ENCODE assay signal across 20 cellular contexts in genomic region chr10:11457336-11457735, GRCh38.
"Had no signal": no experiment of that assay in that cellular context is flagged by ENCODE, and none has a peak within 500 bp of the region (broad histone marks: within the 10 kb centered on the region; RNA-seq: fewer than 3 reads in every experiment).

No MANE protein-coding gene starts in this region.

- H3K9me3 ChIP-seq: left ventricle myocardium inferior, lower lobe of right lung, neutrophil, sigmoid colon, suprapubic skin, thyroid gland had no signal

- DNase-seq: dermis blood vessel endothelial cell; foreskin melanocyte; head of caudate nucleus; kidney; left cardiac atrium; left ventricle myocardium inferior; lower lobe of right lung; mesenchymal stem cell; midbrain; sigmoid colon; stimulated activated CD4-positive, alpha-beta T cell treated with anti-CD3 and anti-CD28 coated beads, Interleukin-12 subunit alpha, Interleukin-12 subunit beta, amount 100 ng/mL, for 4 hours; stimulated activated naive CD8-positive, alpha-beta T cell treated with anti-CD3 and anti-CD28 coated beads, Interleukin-15, Interleukin-2, amounts not matched to agents 100 U/mL and 50 U/mL, for 24 hours; thyroid gland had no signal

- H3K79me2 ChIP-seq: hepatocyte had no signal

- H3K27me3 Mint-ChIP-seq: type B pancreatic cell had no signal

- H3K27ac ChIP-seq: hepatocyte, left ventricle myocardium inferior, lower lobe of right lung, neutrophil, sigmoid colon, skin epidermis, suprapubic skin, thyroid gland had no signal

- H3K27ac Mint-ChIP-seq: type B pancreatic cell had no signal

- H3K4me1 ChIP-seq: left ventricle myocardium inferior, lower lobe of right lung, sigmoid colon, suprapubic skin, thyroid gland had no signal

- H2AFZ ChIP-seq: hepatocyte had no signal

- H3K36me3 ChIP-seq: neutrophil had no signal

- H3K9me3 Mint-ChIP-seq: type B pancreatic cell had no signal

- H3K4me3 Mint-ChIP-seq: type B pancreatic cell had no signal

- H3K4me2 ChIP-seq: hepatocyte had no signal

- H3K4me3 ChIP-seq: hepatocyte, left ventricle myocardium inferior, lower lobe of right lung, sigmoid colon, skin epidermis, suprapubic skin, thyroid gland had no signal

- ATAC-seq: left cardiac atrium; lower lobe of right lung; stimulated activated naive CD8-positive, alpha-beta T cell treated with anti-CD3 and anti-CD28 coated beads, Interleukin-15, Interleukin-2, amounts not matched to agents 100 U/mL and 50 U/mL, for 24 hours had no signal

- H3K27me3 ChIP-seq: hepatocyte, neutrophil, sigmoid colon, suprapubic skin, thyroid gland had no signal

- FAIRE-seq: colon, kidney, urothelium cell line had no signal
